In genomic region chr7:5425507-5426225, GRCh38 we compare ENCODE assay signal across 7 cellular contexts. TPM values are rescaled to one million over a fixed set of nuclear protein-coding genes. Genes with fewer than 3 reads are reported as not detected.
A peak's percentile ranks its signal among the peaks of the same experiment; 100 is the strongest.
DNase-seq lines count a peak whose midpoint lies in the region; ATAC-seq, FAIRE-seq and TF ChIP-seq lines count a peak whose summit lies in the region.

No MANE protein-coding gene starts in this region.

- intact Hi-C loops in thyroid gland (cut with DNase I) = no loop called here

- no CpG with 5 or more reads among the region's 38 CpGs for WGBS in mesendoderm (ENCODE audit: extremely low coverage, insufficient coverage, low lambda C conversion rate)
- WGBS in thyroid gland, 2 donors = 1% methylated on average over 38 of the region's 38 CpGs

- H2AK5ac ChIP-seq in mesendoderm (ENCODE audit: low read length) = no peak overlapping the region

- H3K36me3 ChIP-seq in mesendoderm (ENCODE audit: control insufficient read depth, insufficient read depth, low read length) (no peaks in the 10 kb centered on the region), thyroid gland (no peaks in the 10 kb centered on the region)

- no peak for TF ChIP-seq CTCF in thyroid gland (IDR thresholded peaks at IDR 0.05)

- H3K79me1 ChIP-seq in mesendoderm (ENCODE audit: low read length) = peaks cover 2% of the 10 kb centered on the region

- peak overlapping the region; percentile 58 for H2BK5ac ChIP-seq in mesendoderm (ENCODE audit: low read length)

- no peaks in the 10 kb centered on the region for H3K9me3 ChIP-seq in thyroid gland

- peak overlapping the region; percentile 74 for H3K4me2 ChIP-seq in mesendoderm (ENCODE audit: low read length)

- no peak overlapping the region for H3K23ac ChIP-seq in mesendoderm (ENCODE audit: low read length)

- H4K8ac ChIP-seq in mesendoderm (ENCODE audit: low read depth, low read length) = no peak overlapping the region

- peak overlapping the region; percentile 100 for H3K18ac ChIP-seq in mesendoderm (ENCODE audit: low read length)

- H3K27ac ChIP-seq in mesendoderm (ENCODE audit: low read depth, low read length) (peak overlapping the region; percentile 94), thyroid gland (peak overlapping the region; percentile 96 to 100 (median 100))

- peak; percentile 60 for DNase-seq in GDM1 (lab: John Stamatoyannopoulos, UW)
- peak; percentile 89 for DNase-seq in NCI-H1105 treated with DMSO at 0.1 percent for 48 hours (lab: John Stamatoyannopoulos, UW)
- DNase-seq in SW 1271 (lab: John Stamatoyannopoulos, UW) = peak; percentile 76 to 85
- peak; percentile 97 for DNase-seq in mesendoderm
- DNase-seq in thyroid gland = peak; percentile 77 to 81

- H2BK15ac ChIP-seq in mesendoderm (replicated peaks; ENCODE audit: low read depth) = peak overlapping the region; percentile 39

- no peaks in the 10 kb centered on the region for H3K27me3 ChIP-seq in mesendoderm (ENCODE audit: insufficient read depth, low read length, poor library complexity)
- H3K27me3 ChIP-seq in thyroid gland = no peaks in the 10 kb centered on the region

- peaks cover 21% of the 10 kb centered on the region for H3K79me2 ChIP-seq in mesendoderm (ENCODE audit: control insufficient read depth, insufficient read depth, low read length)

- ATAC-seq in HG03135 (IDR thresholded peaks at IDR 0.05; ENCODE audit: unreplicated experiment) = no peak

- TF ChIP-seq POLR2A in thyroid gland (IDR thresholded peaks at IDR 0.05) = peak in 1 of 2 donors; percentile 83

- H3K4me3 ChIP-seq in mesendoderm (ENCODE audit: low read length) = peak overlapping the region; percentile 68
- H3K4me3 ChIP-seq in thyroid gland (replicated peaks in 1 of 3) = peak overlapping the region; percentile 50 to 99 (median 92)

- peak overlapping the region; percentile 95 for H3K9ac ChIP-seq in mesendoderm (ENCODE audit: low read length)

- H3K56ac ChIP-seq in mesendoderm (ENCODE audit: low read length) = peak overlapping the region; percentile 97

- peaks cover 5% of the 10 kb centered on the region for H3K4me1 ChIP-seq in mesendoderm (ENCODE audit: control insufficient read depth, low read depth, low read length)
- H3K4me1 ChIP-seq in thyroid gland = peaks cover 17 to 25% of the 10 kb centered on the region in 2 donors

- peak overlapping the region; percentile 95 for H3K4ac ChIP-seq in mesendoderm (ENCODE audit: low read depth, low read length)

- H4K5ac ChIP-seq in mesendoderm (ENCODE audit: low read length) = no peak overlapping the region

- peak overlapping the region; percentile 14 for H2BK120ac ChIP-seq in mesendoderm (ENCODE audit: low read depth, low read length)

- FAIRE-seq in endometrium (lab: Jason Lieb, UNC) = peak; percentile 51

RNA-seq across cellular contexts. Expression of gene TNRC18, which starts 2.0 kb away (rescaled TPM):
- polyA plus RNA-seq in mesendoderm (2013, experiment 1 of 2) = 23.2 TPM
- 22.9 TPM for polyA plus RNA-seq in mesendoderm (2013, experiment 2 of 2)
- total RNA-seq in thyroid gland = 100 to 1,000 TPM in 2 of 4 donors, 10 to 100 TPM in 2; 47.0 to 173 (median 94.8) TPM
